In the genomic region with DNA sequence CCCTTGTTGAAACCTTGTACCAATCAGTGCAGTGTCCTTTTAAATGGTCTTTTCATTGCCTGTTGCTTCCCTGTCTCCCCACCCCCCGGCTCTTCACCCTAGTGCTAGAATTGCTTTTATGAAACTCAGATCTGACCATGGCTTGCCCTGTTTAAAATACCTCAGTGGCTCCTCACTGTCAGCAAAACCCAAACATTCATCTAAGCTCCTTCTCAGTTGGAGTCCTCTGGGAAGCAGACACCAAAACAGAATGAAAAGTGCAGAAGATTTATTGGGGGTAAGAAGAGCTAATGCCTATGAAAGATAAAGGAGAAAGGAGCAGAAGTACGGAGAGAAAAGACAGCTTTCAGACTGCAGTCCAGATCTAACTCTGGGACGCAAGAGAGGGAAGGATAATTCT, we compare ENCODE assay signal across 13 cellular contexts. TPM values are rescaled to one million over a fixed set of nuclear protein-coding genes. Genes with fewer than 3 reads are reported as not detected.
DNase-seq lines count a peak whose midpoint lies in the region; ATAC-seq and TF ChIP-seq lines count a peak whose summit lies in the region.
"Had no signal": no experiment of that assay in that cellular context is flagged by ENCODE, and none has a peak within 500 bp of the region (broad histone marks: within the 10 kb centered on the region; RNA-seq: fewer than 3 reads in every experiment).

No MANE protein-coding gene starts in this region.

- H3K27ac ChIP-seq in AG04450 (ENCODE audit: low read depth, low read length) (peak overlapping the region; percentile 23), HEK293 (ENCODE audit: extremely low read depth, low read depth, low read length) (no peak overlapping the region), coronary artery (no peak overlapping the region)

- H3K4me1 ChIP-seq in HEK293 (ENCODE audit: control insufficient read depth, insufficient read depth, low read length) = no peaks in the 10 kb centered on the region

- TF ChIP-seq CTCF in AG04450 (IDR thresholded peaks at IDR 0.05; ENCODE audit: low read depth, low read length) (no peak), HEK293 (tag by site-specific recombination; IDR thresholded peaks at IDR 0.05) (no peak), coronary artery (IDR thresholded peaks at IDR 0.05) (no peak), natural killer cell (IDR thresholded peaks at IDR 0.05) (no peak)

- no peak for DNase-seq in AG04450 (ENCODE audit: low read depth, low spot score)
- peak; percentile 50 for DNase-seq in coronary artery (ENCODE audit: low spot score)
- no peak for DNase-seq in natural killer cell
- DNase-seq in COLO668 (lab: John Stamatoyannopoulos, UW; ENCODE audit: unreplicated experiment) = no peak
- no peak for DNase-seq in G401 (ENCODE audit: low spot score)
- DNase-seq: activated naive CD4-positive, alpha-beta T cell; cerebellar nuclear complex; KG1; NCI-H187 treated with DMSO at 0.1 percent for 48 hours; stimulated activated CD4-positive, alpha-beta T cell treated with anti-CD3 and anti-CD28 coated beads, Interleukin-15, amount 100 ng/mL, for 24 hours had no signal

- H3K27me3 ChIP-seq in AG04450 (ENCODE audit: control insufficient read depth, insufficient read depth, low read length) = no peaks in the 10 kb centered on the region

- H3K4me3 Mint-ChIP-seq in natural killer cell = peak overlapping the region; percentile 42

- no peak overlapping the region for H3K4me3 ChIP-seq in AG04450 (ENCODE audit: low read depth, low read length)
- no peak overlapping the region for H3K4me3 ChIP-seq in HEK293 (ENCODE audit: low read depth, low read length)
- no peak overlapping the region for H3K4me3 ChIP-seq in coronary artery

- H3K9me3 Mint-ChIP-seq in natural killer cell = no peaks in the 10 kb centered on the region

- H3K36me3 ChIP-seq in HEK293 (ENCODE audit: control insufficient read depth in 2 of 2, insufficient read depth in 1 of 2, low read length in 2 of 2) = no peaks in the 10 kb centered on the region

- peaks cover 9% of the 10 kb centered on the region for H3K36me3 Mint-ChIP-seq in natural killer cell

- ATAC-seq in natural killer cell (no peak), HG03442 (IDR thresholded peaks at IDR 0.05; ENCODE audit: unreplicated experiment) (no peak), GM21825 (IDR thresholded peaks at IDR 0.05; ENCODE audit: unreplicated experiment) (no peak)

- H3K9me3 ChIP-seq in AG04450 (ENCODE audit: control insufficient read depth, insufficient read depth, low read length) (no peaks in the 10 kb centered on the region), HEK293 (ENCODE audit: control insufficient read depth, insufficient read depth, low read depth, low read length) (no peaks in the 10 kb centered on the region)

- CTCF ChIA-PET in AG04450 (lab: Charles Lee) (interaction anchor here (1.5 kb wide), 1 partner anchor 23 kb away, joined by 4 read pairs; no protein-coding TSS in a partner anchor), HEK293 (lab: Yijun Ruan, JAX) (interaction anchor here (0.9 kb wide), 1 partner anchor 66 kb away, joined by 3 read pairs; no protein-coding TSS in a partner anchor)

- H3K27me3 Mint-ChIP-seq in natural killer cell (ENCODE audit: low read depth in 2 of 2) = no peaks in the 10 kb centered on the region

- peaks cover 94% of the 10 kb centered on the region in 2 donors for H3K4me1 Mint-ChIP-seq in natural killer cell

- intact Hi-C loops in natural killer cell (cut with micrococcal nuclease) = no loop called here

- in situ Hi-C loops in G401 (cut with HindIII; ENCODE audit: low sequenced_read_pairs) = no loop called here

- peak overlapping the region; percentile 87 to 100 for H3K27ac Mint-ChIP-seq in natural killer cell

- POLR2A ChIA-PET in AG04450 (lab: Yijun Ruan, JAX) (interaction anchor here (0.6 kb wide), 1 partner anchor 9 kb away, joined by 5 read pairs; no protein-coding TSS in a partner anchor), HEK293 (lab: Yijun Ruan, JAX) (interaction anchor here (0.7 kb wide), 1 partner anchor 45 kb away, joined by 4 read pairs; no protein-coding TSS in a partner anchor)

TF ChIP-seq in HEK293, 187 proteins besides CTCF, POLR2A, EP300 and RAD21:
- TF ChIP-seq ZIC2 (tag by site-specific recombination; IDR thresholded peaks at IDR 0.05) = peak; percentile 26; the same call in 1 of the 2 replicates
- TF ChIP-seq SETDB1 (IDR thresholded peaks at IDR 0.05; ENCODE audit: insufficient read length, low read length) = no peak
- TF ChIP-seq, protein P1, sequence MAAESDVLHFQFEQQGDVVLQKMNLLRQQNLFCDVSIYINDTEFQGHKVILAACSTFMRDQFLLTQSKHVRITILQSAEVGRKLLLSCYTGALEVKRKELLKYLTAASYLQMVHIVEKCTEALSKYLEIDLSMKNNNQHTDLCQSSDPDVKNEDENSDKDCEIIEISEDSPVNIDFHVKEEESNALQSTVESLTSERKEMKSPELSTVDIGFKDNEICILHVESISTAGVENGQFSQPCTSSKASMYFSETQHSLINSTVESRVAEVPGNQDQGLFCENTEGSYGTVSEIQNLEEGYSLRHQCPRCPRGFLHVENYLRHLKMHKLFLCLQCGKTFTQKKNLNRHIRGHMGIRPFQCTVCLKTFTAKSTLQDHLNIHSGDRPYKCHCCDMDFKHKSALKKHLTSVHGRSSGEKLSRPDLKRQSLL (tag by site-specific recombination; IDR thresholded peaks at IDR 0.05) = no peak

RNA-seq across cellular contexts. Expression of a gene that starts 56.2 kb away (rescaled TPM):
- polyA plus RNA-seq in AG04450 (2011; rRNA removed) = 22.6 and 30.0 TPM in 2 replicates
- polyA minus RNA-seq in AG04450 (2011; rRNA and poly(A)+ RNA removed) = 47.8 and 59.2 TPM in 2 replicates
- 1,000 to 10,000 TPM; 1,190 to 1,513 (median 1,282) TPM for total RNA-seq in natural killer cell
- 9.2 and 13.4 TPM in 2 replicates for total RNA-seq in G401 (2014; rRNA removed; shearing (Covaris generic))

Comparison
In these comparisons a context has a peak if more than half of its experiments do, and no peak if none do; other contexts are left out.
1. RNA of a gene that starts 56.2 kb away (total RNA-seq): 1,190 to 1,513 TPM in natural killer cell; 9.2 to 13.4 TPM in G401; every median in the first group is over 10 times any median in the second.